10 cellular contexts compared by ENCODE assay signal in genomic region chr21:45829566-45830147, GRCh38.
"Had no signal": no experiment of that assay in that cellular context is flagged by ENCODE, and none has a peak within 500 bp of the region (broad histone marks: within the 10 kb centered on the region; RNA-seq: fewer than 3 reads in every experiment).

No MANE protein-coding gene starts in this region.

- FAIRE-seq: kidney, pancreas had no signal

- DNase-seq: activated CD8-positive, alpha-beta T cell treated with anti-CD3 and anti-CD28 coated beads for 36 hours; activated T-cell treated with anti-CD3 and anti-CD28 coated beads for 4 hours; left ventricle myocardium superior; stimulated activated CD4-positive, alpha-beta T cell treated with anti-CD3 and anti-CD28 coated beads, Interleukin-4, amount 100 ng/mL, for 1 hour; stomach; T-helper 9 cell; thyroid gland had no signal

- H3K4me3 ChIP-seq: pancreas, stomach, thyroid gland, vagina had no signal

- H3K4me1 ChIP-seq: pancreas, stomach, thyroid gland, vagina had no signal

- H3K27me3 ChIP-seq: pancreas, thyroid gland, vagina had no signal

- ATAC-seq: activated CD8-positive, alpha-beta T cell treated with anti-CD3 and anti-CD28 coated beads for 36 hours had no signal

- H3K9me3 ChIP-seq: pancreas, stomach, thyroid gland, vagina had no signal

- H3K27ac ChIP-seq: pancreas, stomach, thyroid gland, vagina had no signal

- H3K36me3 ChIP-seq: pancreas, stomach, thyroid gland, vagina had no signal
